Comparison of ENCODE assay signal across 1 cellular context in genomic region chr5:168528521-168529360, GRCh38.
TF ChIP-seq lines count a peak whose summit lies in the region.

FBLL1 (plus strand) TSS chr5:168529305; CDS start chr5:168529505, 200 bp downstream.

TF ChIP-seq in HepG2, 621 proteins besides CTCF, POLR2A, EP300 and RAD21 (continued from another document and continues in another):
- TF ChIP-seq ZNF687 (CRISPR knock-in tag; IDR thresholded peaks at IDR 0.05) = peak; percentile 30; the same call in 1 of the 2 replicates
- no peak for TF ChIP-seq ELF1 (CRISPR knock-in tag; IDR thresholded peaks at IDR 0.05)
- TF ChIP-seq NR2F1 (CRISPR knock-in tag; IDR thresholded peaks at IDR 0.05) = no peak
- TF ChIP-seq NPAS2 (CRISPR knock-in tag; IDR thresholded peaks at IDR 0.05; ENCODE audit: borderline replicate concordance) = no peak
- TF ChIP-seq SOX6 (IDR thresholded peaks at IDR 0.05) = no peak
- no peak for TF ChIP-seq SOX6 (CRISPR knock-in tag; IDR thresholded peaks at IDR 0.05)
- TF ChIP-seq MTERF4 (CRISPR knock-in tag; IDR thresholded peaks at IDR 0.05) = 0 out of 2 replicates have a peak, but pooled peaks have one; percentile 28
- TF ChIP-seq IRF2 (CRISPR knock-in tag; IDR thresholded peaks at IDR 0.05) = peak; percentile 22; the same call in 1 of the 2 replicates
- TF ChIP-seq CAMTA2 (CRISPR knock-in tag; IDR thresholded peaks at IDR 0.05; ENCODE audit: borderline replicate concordance) = no peak
- 0 out of 2 replicates have a peak, but pooled peaks have one; percentile 43 for TF ChIP-seq ZNF792 (CRISPR knock-in tag; IDR thresholded peaks at IDR 0.05)
- 0 out of 2 replicates have a peak, but pooled peaks have one; percentile 56 for TF ChIP-seq ZNF709 (CRISPR knock-in tag; IDR thresholded peaks at IDR 0.05)
- peak; percentile 77; the same call in 1 of the 2 replicates for TF ChIP-seq ZNF331 (CRISPR knock-in tag; IDR thresholded peaks at IDR 0.05)
- TF ChIP-seq ZNF589 (CRISPR knock-in tag; conservative IDR thresholded peaks at IDR 0.05) = no peak
- no peak for TF ChIP-seq ZNF740 (CRISPR knock-in tag; IDR thresholded peaks at IDR 0.05)
- no peak for TF ChIP-seq ZNF276 (CRISPR knock-in tag; IDR thresholded peaks at IDR 0.05; ENCODE audit: low read depth)
- peak; percentile 21; the same call in 1 of the 2 replicates for TF ChIP-seq FOXK1 (CRISPR knock-in tag; IDR thresholded peaks at IDR 0.05; ENCODE audit: borderline replicate concordance, low read depth)
- TF ChIP-seq CREB3 (CRISPR knock-in tag; IDR thresholded peaks at IDR 0.05) = no peak
- no peak for TF ChIP-seq PREB (CRISPR knock-in tag; IDR thresholded peaks at IDR 0.05)
- TF ChIP-seq RBAK (CRISPR knock-in tag; IDR thresholded peaks at IDR 0.05) = no peak
- TF ChIP-seq GPBP1L1 (CRISPR knock-in tag; IDR thresholded peaks at IDR 0.05) = no peak
- TF ChIP-seq MEIS2 (CRISPR knock-in tag; IDR thresholded peaks at IDR 0.05) = peak; percentile 70
- TF ChIP-seq ZNF431 (CRISPR knock-in tag; IDR thresholded peaks at IDR 0.05; ENCODE audit: borderline replicate concordance, low read depth) = 0 out of 2 replicates have a peak, but pooled peaks have one; percentile 53
- no peak for TF ChIP-seq ZNF33A (CRISPR knock-in tag; IDR thresholded peaks at IDR 0.05; ENCODE audit: borderline replicate concordance)
- 0 out of 2 replicates have a peak, but pooled peaks have one; percentile 11 for TF ChIP-seq ARID4A (CRISPR knock-in tag; IDR thresholded peaks at IDR 0.05; ENCODE audit: borderline replicate concordance)
- no peak for TF ChIP-seq ZFP82 (CRISPR knock-in tag; IDR thresholded peaks at IDR 0.05; ENCODE audit: borderline replicate concordance)
- 0 out of 2 replicates have a peak, but pooled peaks have one; percentile 42 for TF ChIP-seq ATF6 (CRISPR knock-in tag; conservative IDR thresholded peaks at IDR 0.05)
- no peak for TF ChIP-seq IKZF4 (CRISPR knock-in tag; IDR thresholded peaks at IDR 0.05; ENCODE audit: borderline replicate concordance, low read depth, not compliant biosample characterization)
- TF ChIP-seq POGK (CRISPR knock-in tag; conservative IDR thresholded peaks at IDR 0.05) = no peak
- no peak for TF ChIP-seq HHEX (CRISPR knock-in tag; IDR thresholded peaks at IDR 0.05)
- TF ChIP-seq TBP (CRISPR knock-in tag; IDR thresholded peaks at IDR 0.05) = no peak
- TF ChIP-seq ZNF615 (CRISPR knock-in tag; IDR thresholded peaks at IDR 0.05; ENCODE audit: borderline replicate concordance) = peak; percentile 82; the same call in 1 of the 2 replicates
- no peak for TF ChIP-seq FOXO4 (CRISPR knock-in tag; conservative IDR thresholded peaks at IDR 0.05)
- 0 out of 2 replicates have a peak, but pooled peaks have one; percentile 22 for TF ChIP-seq ZBTB43 (CRISPR knock-in tag; conservative IDR thresholded peaks at IDR 0.05)
